Comparison of ENCODE assay signal across 2 cellular contexts in the genomic region with DNA sequence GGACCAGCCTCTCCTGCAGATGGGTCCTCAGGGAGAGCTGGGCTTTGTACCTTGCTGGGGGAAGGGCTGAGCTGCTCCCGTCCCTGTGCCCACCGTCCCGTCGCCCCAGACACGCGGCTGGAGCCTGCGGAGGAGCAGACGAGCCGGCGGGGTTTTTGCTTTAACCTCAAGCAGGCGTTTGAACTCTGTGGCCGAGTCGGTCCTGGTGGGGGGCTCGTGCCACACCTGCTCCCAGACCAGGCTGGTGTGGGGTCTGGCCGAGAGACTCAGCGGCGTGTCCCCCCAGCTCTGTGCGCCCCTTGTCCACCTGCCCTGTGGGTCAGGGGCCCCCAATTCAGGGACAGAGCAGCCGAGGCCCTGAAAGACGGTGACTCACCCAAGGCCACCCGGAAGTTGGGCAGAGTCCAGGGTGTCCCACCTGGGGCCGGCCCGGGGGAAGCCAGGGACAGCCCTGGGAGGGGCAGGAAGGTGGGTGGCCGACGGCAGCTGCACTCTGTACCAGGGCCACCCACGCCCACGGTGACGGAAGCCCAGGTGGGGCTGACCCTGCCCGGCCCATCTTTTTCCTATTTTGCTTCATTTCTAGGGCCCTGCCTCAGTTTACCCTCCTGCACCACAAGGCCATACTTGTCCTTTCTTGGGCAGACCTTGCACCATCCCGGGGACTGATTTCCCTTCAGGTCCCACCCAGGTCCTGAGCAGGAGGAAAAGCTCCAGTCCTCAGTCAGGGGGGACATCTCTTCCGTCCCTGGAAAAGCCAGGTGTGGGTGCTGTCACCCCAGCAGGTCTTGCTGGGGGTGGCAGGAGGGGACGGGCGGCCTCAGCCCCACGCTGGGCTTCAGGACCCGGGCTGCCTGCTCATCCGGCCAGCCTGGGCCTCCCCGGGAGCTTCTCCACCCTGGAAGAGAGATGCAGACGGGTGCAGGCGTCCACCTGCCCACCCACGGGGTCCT.
TF ChIP-seq lines count a peak whose summit lies in the region.

No MANE protein-coding gene starts in this region.

TF ChIP-seq in HCT116, 20 proteins besides CTCF, POLR2A, EP300 and RAD21:
- no peak for TF ChIP-seq YY1 (IDR thresholded peaks at IDR 0.05; ENCODE audit: extremely low read depth, insufficient replicate concordance, low read depth, low read length)
- TF ChIP-seq JUND (IDR thresholded peaks at IDR 0.05) = no peak

TF ChIP-seq in K562, 482 proteins besides CTCF, POLR2A, EP300 and RAD21:
- no peak for TF ChIP-seq ZNF354B (CRISPR knock-in tag; IDR thresholded peaks at IDR 0.05)
- TF ChIP-seq GABPB1 (CRISPR knock-in tag; IDR thresholded peaks at IDR 0.05) = peak; percentile 33; the same call in 1 of the 2 replicates
- TF ChIP-seq EGR1 (conservative IDR thresholded peaks at IDR 0.05) = peak; percentile 38
- TF ChIP-seq, protein P1, sequence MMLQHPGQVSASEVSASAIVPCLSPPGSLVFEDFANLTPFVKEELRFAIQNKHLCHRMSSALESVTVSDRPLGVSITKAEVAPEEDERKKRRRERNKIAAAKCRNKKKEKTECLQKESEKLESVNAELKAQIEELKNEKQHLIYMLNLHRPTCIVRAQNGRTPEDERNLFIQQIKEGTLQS (IDR thresholded peaks at IDR 0.05) = peak; percentile 36; the same call in 1 of the 2 replicates
- TF ChIP-seq, protein P1 (CRISPR knock-in tag; conservative IDR thresholded peaks at IDR 0.05) = no peak
- TF ChIP-seq BCOR (IDR thresholded peaks at IDR 0.05) = peak; percentile 71; the same call in 1 of the 2 replicates
- TF ChIP-seq COPS2 (conservative IDR thresholded peaks at IDR 0.05) = no peak
- no peak for TF ChIP-seq CCNT2 (IDR thresholded peaks at IDR 0.05; ENCODE audit: borderline replicate concordance, extremely low read depth, insufficient read length, low read depth, low read length)
- no peak for TF ChIP-seq BRF1 (IDR thresholded peaks at IDR 0.05; ENCODE audit: borderline replicate concordance, extremely low read depth, insufficient read length)
- TF ChIP-seq KLF16 (IDR thresholded peaks at IDR 0.05) = no peak
- TF ChIP-seq NFXL1 (CRISPR knock-in tag; IDR thresholded peaks at IDR 0.05) = no peak
- TF ChIP-seq, protein P2, sequence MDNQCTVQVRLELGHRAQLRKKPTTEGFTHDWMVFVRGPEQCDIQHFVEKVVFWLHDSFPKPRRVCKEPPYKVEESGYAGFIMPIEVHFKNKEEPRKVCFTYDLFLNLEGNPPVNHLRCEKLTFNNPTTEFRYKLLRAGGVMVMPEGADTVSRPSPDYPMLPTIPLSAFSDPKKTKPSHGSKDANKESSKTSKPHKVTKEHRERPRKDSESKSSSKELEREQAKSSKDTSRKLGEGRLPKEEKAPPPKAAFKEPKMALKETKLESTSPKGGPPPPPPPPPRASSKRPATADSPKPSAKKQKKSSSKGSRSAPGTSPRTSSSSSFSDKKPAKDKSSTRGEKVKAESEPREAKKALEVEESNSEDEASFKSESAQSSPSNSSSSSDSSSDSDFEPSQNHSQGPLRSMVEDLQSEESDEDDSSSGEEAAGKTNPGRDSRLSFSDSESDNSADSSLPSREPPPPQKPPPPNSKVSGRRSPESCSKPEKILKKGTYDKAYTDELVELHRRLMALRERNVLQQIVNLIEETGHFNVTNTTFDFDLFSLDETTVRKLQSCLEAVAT (IDR thresholded peaks at IDR 0.05) = no peak
- no peak for TF ChIP-seq CEBPB (tag; IDR thresholded peaks at IDR 0.05)
- no peak for TF ChIP-seq CHCHD3 (CRISPR knock-in tag; IDR thresholded peaks at IDR 0.05)
- no peak for TF ChIP-seq SAFB (IDR thresholded peaks at IDR 0.05; ENCODE audit: borderline replicate concordance, low read depth, low read length)
- TF ChIP-seq MTA2 (IDR thresholded peaks at IDR 0.05; ENCODE audit: low read depth) = no peak
